In genomic region chr15:77033729-77034619, GRCh38 we compare ENCODE assay signal across 11 cellular contexts. TPM values are rescaled to one million over a fixed set of nuclear protein-coding genes. Genes with fewer than 3 reads are reported as not detected.
DNase-seq lines count a peak whose midpoint lies in the region; ATAC-seq, FAIRE-seq and TF ChIP-seq lines count a peak whose summit lies in the region.
"Had no signal": no experiment of that assay in that cellular context is flagged by ENCODE, and none has a peak within 500 bp of the region (broad histone marks: within the 10 kb centered on the region; RNA-seq: fewer than 3 reads in every experiment).

No MANE protein-coding gene starts in this region.

- DNase-seq in GM12891 (ENCODE audit: insufficient read length, low spot score), result peak; percentile 7
- peak in 2 of 34 experiments; percentile 2 to 22 for DNase-seq in T-cell
- DNase-seq in endodermal cell, result no peak
- DNase-seq in sciatic nerve (ENCODE audit: low spot score), result no peak
- no peak for DNase-seq in DMS79 (lab: John Stamatoyannopoulos, UW)
- no peak for DNase-seq in D721Med (ENCODE audit: insufficient read length, low spot score)
- no peak for DNase-seq in NCI-H82 treated with DMSO at 0.1 percent for 48 hours (lab: John Stamatoyannopoulos, UW; ENCODE audit: unreplicated experiment)
- DNase-seq: activated CD4-positive, CD25-positive, alpha-beta regulatory T cell; NCI-H1694 treated with DMSO at 0.1 percent for 48 hours had no signal

- no peak overlapping the region for H3K9ac ChIP-seq in endodermal cell (ENCODE audit: extremely low read depth, low read length, poor library complexity, severe bottlenecking)

- peaks cover 29% of the 10 kb centered on the region for H3K36me3 Mint-ChIP-seq in T-cell
- H3K36me3 Mint-ChIP-seq in endodermal cell (ENCODE audit: low read depth), result peaks cover 12% of the 10 kb centered on the region

- no peak for ATAC-seq in T-cell (replicated peaks in 1 of 4)
- peak; percentile 13 for ATAC-seq in sciatic nerve
- no peak for ATAC-seq in HG03139 (IDR thresholded peaks at IDR 0.05; ENCODE audit: unreplicated experiment)

- no peak for TF ChIP-seq POLR2A in GM12891 (IDR thresholded peaks at IDR 0.05; ENCODE audit: low read depth, low read length)

- H3K36me3 ChIP-seq in endodermal cell (ENCODE audit: control insufficient read depth, insufficient read depth, low read length), result no peaks in the 10 kb centered on the region

- peak overlapping the region; percentile 71 to 79 for H3K27ac Mint-ChIP-seq in T-cell
- peak overlapping the region; percentile 35 for H3K27ac Mint-ChIP-seq in endodermal cell

- WGBS in endodermal cell (ENCODE audit: insufficient coverage in 1 of 2, insufficient read length in 1 of 2), 2 experiments, result 87 to 89% methylated on average over 11 to 13 of the region's 13 CpGs

- TF ChIP-seq CTCF in endodermal cell (conservative IDR thresholded peaks at IDR 0.05) (no peak), D721Med (IDR thresholded peaks at IDR 0.05; ENCODE audit: insufficient read depth, missing control alignments) (no peak)

- no peaks in the 10 kb centered on the region for H3K27me3 ChIP-seq in endodermal cell (ENCODE audit: control insufficient read depth, insufficient read depth, low read length, poor library complexity, severe bottlenecking)

- peaks cover 0 to 7% (median 3%) of the 10 kb centered on the region in 3 donors for H3K4me1 Mint-ChIP-seq in T-cell
- peaks cover 11% of the 10 kb centered on the region for H3K4me1 Mint-ChIP-seq in endodermal cell

- no peak for FAIRE-seq in GM12891 (lab: Jason Lieb, UNC)
- FAIRE-seq in D721Med (lab: Jason Lieb, UNC), result no peak

- no peaks in the 10 kb centered on the region for H3K9me3 Mint-ChIP-seq in T-cell
- H3K9me3 Mint-ChIP-seq in endodermal cell, result peaks cover 11% of the 10 kb centered on the region

- POLR2A ChIA-PET in T-cell (lab: Charles Lee), result no interaction called here

- CTCF ChIA-PET in T-cell (lab: Charles Lee), result interaction anchor here in 1 of 2 donors (0.5 kb wide), 2 partner anchors 64 to 400 kb away, joined by 3 read pairs; no protein-coding TSS in a partner anchor

- H3K9me3 ChIP-seq in endodermal cell (ENCODE audit: control insufficient read depth, low read length), result no peaks in the 10 kb centered on the region

- intact Hi-C loops in sciatic nerve (cut with DNase I), result no loop called here

- H3K27me3 Mint-ChIP-seq in T-cell, result no peaks in the 10 kb centered on the region
- H3K27me3 Mint-ChIP-seq in endodermal cell (ENCODE audit: insufficient read depth), result peaks cover 3% of the 10 kb centered on the region

- H3K27ac ChIP-seq in endodermal cell (ENCODE audit: low read depth, low read length), result no peak overlapping the region

- H3K4me3 ChIP-seq in endodermal cell (ENCODE audit: low read length), result no peak overlapping the region

- no peak overlapping the region for H3K4me3 Mint-ChIP-seq in T-cell
- no peak overlapping the region for H3K4me3 Mint-ChIP-seq in endodermal cell

- peaks cover 7% of the 10 kb centered on the region for H3K4me1 ChIP-seq in endodermal cell (ENCODE audit: control insufficient read depth, insufficient read depth, low read length)

TF ChIP-seq in GM12891, 5 proteins besides CTCF, POLR2A, EP300 and RAD21:
- TF ChIP-seq TAF1 (IDR thresholded peaks at IDR 0.05; ENCODE audit: low read depth, low read length), result no peak
- no peak for TF ChIP-seq POLR2AphosphoS5 (IDR thresholded peaks at IDR 0.05; ENCODE audit: low read depth, low read length)
- no peak for TF ChIP-seq POU2F2 (IDR thresholded peaks at IDR 0.05; ENCODE audit: low read depth, low read length)
- no peak for TF ChIP-seq PAX5 (IDR thresholded peaks at IDR 0.05; ENCODE audit: insufficient read depth, low read length, severe bottlenecking)
- no peak for TF ChIP-seq SPI1 (IDR thresholded peaks at IDR 0.05; ENCODE audit: low read depth, low read length)

RNA-seq across cellular contexts. Expression of gene TSPAN3, which starts 36.9 kb away (rescaled TPM):
- 34.5 TPM for polyA plus RNA-seq in GM12891 (2012; ENCODE audit: low read depth, missing spikeins)
- total RNA-seq in T-cell (10 to 100 TPM; 12.7 to 26.3 (median 25.0) TPM), endodermal cell (100 to 1,000 TPM; 188 to 211 TPM), sciatic nerve (150 TPM)
- polyA plus RNA-seq in endodermal cell (2013, experiment 1 of 2), result 230 TPM
- 213 TPM for polyA plus RNA-seq in endodermal cell (2013, experiment 2 of 2)

RNA-seq across cellular contexts. Expression of gene PSTPIP1, which starts 39.0 kb away (rescaled TPM):
- polyA plus RNA-seq in GM12891 (2012; ENCODE audit: low read depth, missing spikeins), result 5.2 TPM
- total RNA-seq in T-cell (100 to 1,000 TPM; 110 to 231 (median 180) TPM), endodermal cell (1 to 10 TPM in 1 of 2 donors, under 1 TPM in 1; 0.29 to 1.5 TPM), sciatic nerve (17.7 TPM)
- 0.82 TPM for polyA plus RNA-seq in endodermal cell (2013, experiment 1 of 2)
- polyA plus RNA-seq in endodermal cell (2013, experiment 2 of 2), result 0.58 TPM
- total RNA-seq: glomerular endothelial cell had no signal
